20 cellular contexts compared by ENCODE assay signal in genomic region chr9:86288501-86288900, GRCh38. TPM values are rescaled to one million over a fixed set of nuclear protein-coding genes. Genes with fewer than 3 reads are reported as not detected.
"Had no signal": no experiment of that assay in that cellular context is flagged by ENCODE, and none has a peak within 500 bp of the region (broad histone marks: within the 10 kb centered on the region; RNA-seq: fewer than 3 reads in every experiment).

No MANE protein-coding gene starts in this region.

- H3K27me3 Mint-ChIP-seq: activated CD4-positive, alpha-beta T cell treated with anti-CD3 and anti-CD28 coated beads, Interleukin-2, amount 10 ng/mL, durations not matched to agents 7 days and 5 days; naive thymus-derived CD4-positive, alpha-beta T cell; stimulated activated naive B cell treated with anti-CD40 and anti-IgM and Interleukin-4, amounts not matched to agents 10 μg/mL and 1 μg/mL and 100 μg/mL, for 72 hours had no signal

- H3K27ac ChIP-seq: ascending aorta, heart left ventricle, sigmoid colon had no signal

- DNase-seq: activated CD4-positive, alpha-beta T cell treated with anti-CD3 and anti-CD28 coated beads, Interleukin-2, amount 10 ng/mL, durations not matched to agents 7 days and 5 days; activated CD8-positive, alpha-beta T cell treated with anti-CD3 and anti-CD28 coated beads, Interleukin-2, amount 10 ng/mL, durations not matched to agents 7 days and 5 days; activated effector memory CD4-positive, alpha-beta T cell treated with anti-CD3 and anti-CD28 coated beads, Interleukin-2, amount 50 U/mL, for 16 hours; activated naive CD4-positive, alpha-beta T cell treated with anti-CD3 and anti-CD28 coated beads, Interleukin-2, amount 50 U/mL, for 16 hours; activated T-cell treated with anti-CD3 and anti-CD28 coated beads, Interleukin-2, amount 50 U/mL, for 48 hours; effector CD4-positive, alpha-beta T cell; heart left ventricle; immature natural killer cell; mesenchymal stem cell; naive thymus-derived CD4-positive, alpha-beta T cell; nucleus accumbens; sigmoid colon; stimulated activated CD4-positive, alpha-beta T cell treated with anti-CD3 and anti-CD28 coated beads, Interleukin-4, amount 100 ng/mL, for 4 hours; stimulated activated naive B cell treated with anti-CD40 and anti-IgM and Interleukin-4, amounts not matched to agents 10 μg/mL and 1 μg/mL and 100 μg/mL, for 72 hours; T-helper 1 cell; T1000 had no signal

- H3K4me3 ChIP-seq: ascending aorta, heart left ventricle, sigmoid colon had no signal

- FAIRE-seq: bronchial epithelial cell, frontal cortex had no signal

- H3K9me3 Mint-ChIP-seq: activated CD4-positive, alpha-beta T cell treated with anti-CD3 and anti-CD28 coated beads, Interleukin-2, amount 10 ng/mL, durations not matched to agents 7 days and 5 days; immature natural killer cell; naive thymus-derived CD4-positive, alpha-beta T cell; stimulated activated naive B cell treated with anti-CD40 and anti-IgM and Interleukin-4, amounts not matched to agents 10 μg/mL and 1 μg/mL and 100 μg/mL, for 72 hours had no signal

- H3K9me3 ChIP-seq: ascending aorta, heart left ventricle, sigmoid colon had no signal

- H3K4me1 ChIP-seq: ascending aorta, heart left ventricle, sigmoid colon had no signal

- ATAC-seq: activated CD4-positive, CD25-positive, alpha-beta regulatory T cell treated with anti-CD3 and anti-CD28 coated beads, Interleukin-2, amount 50 U/mL, for 24 hours; activated CD8-positive, alpha-beta T cell treated with anti-CD3 and anti-CD28 coated beads, Interleukin-2, amount 10 ng/mL, durations not matched to agents 7 days and 5 days; heart left ventricle; naive thymus-derived CD4-positive, alpha-beta T cell; stimulated activated naive B cell treated with anti-CD40 and anti-IgM and Interleukin-4, amounts not matched to agents 10 μg/mL and 1 μg/mL and 100 μg/mL, for 72 hours had no signal

- H3K27ac Mint-ChIP-seq: activated CD4-positive, alpha-beta T cell treated with anti-CD3 and anti-CD28 coated beads, Interleukin-2, amount 10 ng/mL, durations not matched to agents 7 days and 5 days; activated CD8-positive, alpha-beta T cell treated with anti-CD3 and anti-CD28 coated beads, Interleukin-2, amount 10 ng/mL, durations not matched to agents 7 days and 5 days; immature natural killer cell; stimulated activated naive B cell treated with anti-CD40 and anti-IgM and Interleukin-4, amounts not matched to agents 10 μg/mL and 1 μg/mL and 100 μg/mL, for 72 hours had no signal

- H3K27me3 ChIP-seq: ascending aorta, heart left ventricle, sigmoid colon had no signal

- H3K4me3 Mint-ChIP-seq: activated CD4-positive, alpha-beta T cell treated with anti-CD3 and anti-CD28 coated beads, Interleukin-2, amount 10 ng/mL, durations not matched to agents 7 days and 5 days; activated CD8-positive, alpha-beta T cell treated with anti-CD3 and anti-CD28 coated beads, Interleukin-2, amount 10 ng/mL, durations not matched to agents 7 days and 5 days; immature natural killer cell; naive thymus-derived CD4-positive, alpha-beta T cell; stimulated activated naive B cell treated with anti-CD40 and anti-IgM and Interleukin-4, amounts not matched to agents 10 μg/mL and 1 μg/mL and 100 μg/mL, for 72 hours had no signal

RNA-seq across cellular contexts. Expression of gene C9orf153, which starts 29.0 kb away (rescaled TPM):
- total RNA-seq: ascending aorta, frontal cortex had no signal
